Comparison of ENCODE assay signal across 24 cellular contexts in the genomic region with DNA sequence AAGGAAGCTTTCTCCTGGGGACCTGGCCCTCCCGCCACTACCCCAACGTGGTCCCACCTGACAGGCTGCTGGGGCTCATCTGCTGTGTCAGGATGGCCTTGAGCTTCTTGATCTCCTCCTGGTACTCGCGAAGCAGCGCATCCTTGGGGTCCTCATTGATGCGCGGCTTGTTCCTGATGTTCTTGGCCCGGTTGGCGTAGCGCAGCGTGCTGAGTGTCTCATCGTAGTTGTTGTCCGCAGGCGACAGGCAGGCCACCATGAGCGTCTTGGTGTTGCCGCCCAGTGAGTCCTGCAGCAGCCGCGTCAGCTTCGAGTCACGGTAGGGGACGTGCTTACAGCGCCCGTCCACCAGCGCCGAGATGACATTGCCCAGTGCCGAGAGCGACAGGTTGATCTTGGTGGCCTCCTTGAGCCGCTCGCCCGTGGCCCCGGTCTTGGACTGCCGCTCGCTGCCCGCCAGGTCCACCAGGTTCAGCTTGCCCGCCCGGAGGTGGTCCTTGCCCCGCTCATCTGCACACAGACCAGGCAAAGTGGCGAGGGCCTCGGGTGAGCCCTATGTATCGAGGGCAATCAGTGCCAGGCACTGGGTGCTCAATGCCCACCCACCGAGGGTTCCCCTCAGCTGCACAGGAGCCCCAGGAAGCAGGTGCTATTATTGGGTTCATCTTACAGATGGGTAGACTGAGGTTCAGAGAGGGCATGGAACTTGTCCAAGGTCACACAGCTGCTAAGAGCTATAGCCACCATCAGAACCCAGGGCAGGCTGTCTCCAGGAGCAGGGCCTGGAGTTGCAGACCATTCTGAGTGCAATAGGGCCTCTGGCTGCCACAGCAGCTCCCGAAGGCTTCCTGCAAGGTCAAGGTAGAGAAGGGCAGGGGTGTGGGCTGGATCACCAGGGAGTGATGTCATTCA. TPM values are rescaled to one million over a fixed set of nuclear protein-coding genes. Genes with fewer than 3 reads are reported as not detected.
"Had no signal": no experiment of that assay in that cellular context is flagged by ENCODE, and none has a peak within 500 bp of the region (broad histone marks: within the 10 kb centered on the region; RNA-seq: fewer than 3 reads in every experiment).

No MANE protein-coding gene starts in this region.

- H3K4me3 ChIP-seq: body of pancreas, coronary artery, heart right ventricle, lower lobe of right lung, mucosa of descending colon, right atrium auricular region, spleen, tibial nerve had no signal

- H3K36me3 Mint-ChIP-seq: activated naive CD4-positive, alpha-beta T cell treated with anti-CD3 and anti-CD28 coated beads, Interleukin-2, amount 50 U/mL, for 24 hours; natural killer cell treated with Interleukin-12 subunit alpha and Interleukin-12 subunit beta and Interleukin-15 and Interleukin-18, amount 100 ng/mL, for 72 hours had no signal

- H3K27me3 ChIP-seq: body of pancreas, heart right ventricle, right atrium auricular region, spleen, tibial nerve had no signal

- H3K4me1 Mint-ChIP-seq: activated naive CD4-positive, alpha-beta T cell treated with anti-CD3 and anti-CD28 coated beads, Interleukin-2, amount 50 U/mL, for 24 hours; activated naive CD8-positive, alpha-beta T cell treated with anti-CD3 and anti-CD28 coated beads, Interleukin-2, amount 50 U/mL, for 24 hours had no signal

- H3K27me3 Mint-ChIP-seq: activated CD8-positive, alpha-beta T cell treated with anti-CD3 and anti-CD28 coated beads for 36 hours; activated naive CD4-positive, alpha-beta T cell treated with anti-CD3 and anti-CD28 coated beads, Interleukin-2, amount 50 U/mL, for 24 hours had no signal

- H3K4me1 ChIP-seq: body of pancreas, heart right ventricle, lower lobe of right lung, right atrium auricular region, spleen, tibial nerve had no signal

- H3K36me3 ChIP-seq: heart right ventricle, lower lobe of right lung, right atrium auricular region, spleen, tibial nerve, WERI-Rb-1 had no signal

- H3K9me3 Mint-ChIP-seq: activated CD8-positive, alpha-beta T cell treated with anti-CD3 and anti-CD28 coated beads for 36 hours; activated naive CD4-positive, alpha-beta T cell treated with anti-CD3 and anti-CD28 coated beads, Interleukin-2, amount 50 U/mL, for 24 hours; activated naive CD8-positive, alpha-beta T cell treated with anti-CD3 and anti-CD28 coated beads, Interleukin-2, amount 50 U/mL, for 24 hours; activated T-helper 2 cell treated with anti-CD3 and anti-CD28 coated beads, Interferon-gamma antibody, Interleukin-2, Interleukin-4, amounts not matched to agents 10 μg/mL and 5 μg/mL and 100 μg/mL, durations not matched to agents 14 hours and 24 hours and 36 hours; natural killer cell treated with Interleukin-12 subunit alpha and Interleukin-12 subunit beta and Interleukin-15 and Interleukin-18, amount 100 ng/mL, for 72 hours had no signal

- H3K27ac Mint-ChIP-seq: activated CD8-positive, alpha-beta T cell treated with anti-CD3 and anti-CD28 coated beads for 36 hours; activated naive CD4-positive, alpha-beta T cell treated with anti-CD3 and anti-CD28 coated beads, Interleukin-2, amount 50 U/mL, for 24 hours; activated naive CD8-positive, alpha-beta T cell treated with anti-CD3 and anti-CD28 coated beads, Interleukin-2, amount 50 U/mL, for 24 hours; activated T-helper 2 cell treated with anti-CD3 and anti-CD28 coated beads, Interferon-gamma antibody, Interleukin-2, Interleukin-4, amounts not matched to agents 10 μg/mL and 5 μg/mL and 100 μg/mL, durations not matched to agents 14 hours and 24 hours and 36 hours; natural killer cell treated with Interleukin-12 subunit alpha and Interleukin-12 subunit beta and Interleukin-15 and Interleukin-18, amount 100 ng/mL, for 72 hours had no signal

- H3K9me3 ChIP-seq: body of pancreas, heart right ventricle, lower lobe of right lung, mucosa of descending colon, right atrium auricular region, spleen, tibial nerve had no signal

- H3K27ac ChIP-seq: body of pancreas, coronary artery, heart right ventricle, lower lobe of right lung, right atrium auricular region, spleen, tibial nerve, WERI-Rb-1 had no signal

- H3K4me3 Mint-ChIP-seq: activated CD8-positive, alpha-beta T cell treated with anti-CD3 and anti-CD28 coated beads for 36 hours; activated naive CD4-positive, alpha-beta T cell treated with anti-CD3 and anti-CD28 coated beads, Interleukin-2, amount 50 U/mL, for 24 hours; activated naive CD8-positive, alpha-beta T cell treated with anti-CD3 and anti-CD28 coated beads, Interleukin-2, amount 50 U/mL, for 24 hours; natural killer cell treated with Interleukin-12 subunit alpha and Interleukin-12 subunit beta and Interleukin-15 and Interleukin-18, amount 100 ng/mL, for 72 hours had no signal

- ATAC-seq: activated CD4-positive, CD25-positive, alpha-beta regulatory T cell treated with anti-CD3 and anti-CD28 coated beads, Interleukin-2, amount 50 U/mL, for 24 hours; activated CD8-positive, alpha-beta T cell treated with anti-CD3 and anti-CD28 coated beads for 36 hours; activated naive CD8-positive, alpha-beta T cell treated with anti-CD3 and anti-CD28 coated beads, Interleukin-2, amount 50 U/mL, for 24 hours; body of pancreas; esophagus mucosa; heart right ventricle; left lobe of liver; lower lobe of right lung; mucosa of descending colon; natural killer cell treated with Interleukin-12 subunit alpha and Interleukin-12 subunit beta and Interleukin-15 and Interleukin-18, amount 100 ng/mL, for 72 hours had no signal

- DNase-seq: activated CD4-positive, alpha-beta T cell treated with anti-CD3 and anti-CD28 coated beads for 48 hours; activated CD8-positive, alpha-beta T cell treated with anti-CD3 and anti-CD28 coated beads for 36 hours; activated naive CD8-positive, alpha-beta T cell treated with anti-CD3 and anti-CD28 coated beads, Interleukin-2, amount 50 U/mL, for 24 hours; activated T-cell treated with anti-CD3 and anti-CD28 coated beads, Interleukin-2, amount 50 U/mL, for 48 hours; body of pancreas; cerebellar nuclear complex; foreskin fibroblast; heart right ventricle; kidney glomerular epithelial cell; lower lobe of right lung; mucosa of descending colon; spleen; stimulated activated naive CD4-positive, alpha-beta T cell; T-helper 1 cell had no signal

RNA-seq across cellular contexts. Expression of a gene that starts 13.2 kb away (rescaled TPM):
- total RNA-seq: activated CD8-positive, alpha-beta T cell treated with anti-CD3 and anti-CD28 coated beads for 36 hours; natural killer cell treated with Interleukin-12 subunit alpha and Interleukin-12 subunit beta and Interleukin-15 and Interleukin-18, amount 100 ng/mL, for 72 hours had no signal

RNA-seq across cellular contexts. Expression of a gene that starts 27.9 kb away (rescaled TPM):
- total RNA-seq: body of pancreas, lower lobe of right lung, tibial nerve had no signal
